8 cellular contexts compared by ENCODE assay signal in the genomic region with DNA sequence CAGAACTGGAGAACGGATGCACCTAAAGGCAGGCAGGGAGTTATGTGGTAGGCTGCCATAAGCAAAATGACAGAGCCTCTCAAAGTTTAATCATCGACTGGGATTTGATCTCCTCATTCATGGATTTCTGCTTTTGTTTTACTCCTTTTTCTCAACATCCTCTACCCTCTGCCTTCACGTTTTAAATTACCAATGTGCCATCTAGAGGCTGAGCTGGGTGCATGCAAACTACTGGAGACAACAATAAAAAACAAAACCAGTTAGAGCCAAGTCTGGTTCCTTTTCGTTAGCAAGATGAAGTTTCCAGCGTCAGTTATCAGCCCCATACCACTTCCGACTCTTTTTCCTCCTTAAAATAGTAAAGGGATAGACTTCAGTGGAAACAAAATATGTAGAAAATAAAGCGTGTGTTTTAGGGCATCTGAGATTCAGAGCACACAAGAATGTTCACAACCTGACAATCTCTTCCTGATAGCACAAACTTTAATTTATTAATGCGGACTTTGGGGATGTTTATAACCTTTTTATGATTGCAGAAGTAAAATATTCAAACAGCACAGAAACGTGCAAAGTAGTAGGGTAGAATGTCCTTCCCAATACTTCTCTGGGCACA.
A peak's percentile ranks its signal among the peaks of the same experiment; 100 is the strongest.
DNase-seq lines count a peak whose midpoint lies in the region; ATAC-seq, FAIRE-seq and TF ChIP-seq lines count a peak whose summit lies in the region.

No MANE protein-coding gene starts in this region.

- TF ChIP-seq CTCF in adrenal gland (IDR thresholded peaks at IDR 0.05) (peak; percentile 41 to 57 (median 44)), left lung (IDR thresholded peaks at IDR 0.05) (peak; percentile 18 to 45)

- peak; percentile 53 for ATAC-seq in left lung
- ATAC-seq in HG03097 (IDR thresholded peaks at IDR 0.05; ENCODE audit: low FRiP score, unreplicated experiment), result no peak

- DNase-seq in Ammon's horn (ENCODE audit: low spot score) (peak; percentile 46), Kasumi-1 (lab: John Stamatoyannopoulos, UW) (peak; percentile 30 to 42), adrenal gland (peak in 1 of 7 donors; percentile 13), left lung (no peak), activated gamma-delta T cell (lab: John Stamatoyannopoulos, UW) (no peak), GM12891 (ENCODE audit: insufficient read length, low spot score) (no peak)
- DNase-seq in activated CD4-positive, alpha-beta T cell treated with anti-CD3 and anti-CD28 coated beads, Interleukin-2, amount 50 U/mL, for 48 hours, result no peak

- H3K36me3 ChIP-seq in adrenal gland (replicated peaks in 1 of 2) (no peaks in the 10 kb centered on the region), left lung (no peaks in the 10 kb centered on the region)

- H3K4me1 ChIP-seq in adrenal gland (replicated peaks in 1 of 2), result no peaks in the 10 kb centered on the region
- no peaks in the 10 kb centered on the region for H3K4me1 ChIP-seq in left lung

- TF ChIP-seq POLR2A in adrenal gland (IDR thresholded peaks at IDR 0.05), result no peak
- TF ChIP-seq POLR2A in GM12891 (IDR thresholded peaks at IDR 0.05; ENCODE audit: low read depth, low read length), result no peak

- H3K27ac ChIP-seq in adrenal gland (no peak overlapping the region), left lung (no peak overlapping the region)

- intact Hi-C loops in adrenal gland (cut with DNase I) (loop anchor here in 1 of 2 donors (5.0 kb wide), 1 partner anchor 78 kb away; no protein-coding TSS in a partner anchor), left lung (cut with DNase I) (loop anchor here in 1 of 2 donors (10.0 kb wide), 1 partner anchor 86 kb away; no protein-coding TSS in a partner anchor)

- no peaks in the 10 kb centered on the region for H3K27me3 ChIP-seq in adrenal gland
- no peaks in the 10 kb centered on the region for H3K27me3 ChIP-seq in left lung

- no peak for FAIRE-seq in GM12891 (lab: Jason Lieb, UNC)

- H3K9me3 ChIP-seq in adrenal gland (replicated peaks in 1 of 3) (no peaks in the 10 kb centered on the region), left lung (no peaks in the 10 kb centered on the region)

- WGBS in adrenal gland, 4 donors, result 16 to 24% (median 19%) methylated on average over 9 of the region's 9 CpGs

- H3K4me3 ChIP-seq in adrenal gland, result no peak overlapping the region
- H3K4me3 ChIP-seq in left lung, result no peak overlapping the region

TF ChIP-seq in GM12891, 5 proteins besides CTCF, POLR2A, EP300 and RAD21:
- TF ChIP-seq PAX5 (IDR thresholded peaks at IDR 0.05; ENCODE audit: insufficient read depth, low read length, severe bottlenecking) (no peak), TAF1 (IDR thresholded peaks at IDR 0.05; ENCODE audit: low read depth, low read length) (no peak), POU2F2 (IDR thresholded peaks at IDR 0.05; ENCODE audit: low read depth, low read length) (no peak), SPI1 (IDR thresholded peaks at IDR 0.05; ENCODE audit: low read depth, low read length) (no peak), POLR2AphosphoS5 (IDR thresholded peaks at IDR 0.05; ENCODE audit: low read depth, low read length) (no peak)

Comparison
In these comparisons a context has a peak if more than half of its experiments do, and no peak if none do; other contexts are left out.
1. DNase-seq: peak in Ammon's horn (single experiment) and Kasumi-1 (2 of 2); none in left lung (0 of 2), activated gamma-delta T cell (single experiment), GM12891 (single experiment) and activated CD4-positive, alpha-beta T cell treated with anti-CD3 and anti-CD28 coated beads, Interleukin-2, amount 50 U/mL, for 48 hours (0 of 2).